14 cellular contexts compared by ENCODE assay signal in genomic region chr3:156583469-156583868, GRCh38.
"Had no signal": no experiment of that assay in that cellular context is flagged by ENCODE, and none has a peak within 500 bp of the region (broad histone marks: within the 10 kb centered on the region; RNA-seq: fewer than 3 reads in every experiment).

No MANE protein-coding gene starts in this region.

- H3K27me3 ChIP-seq: sigmoid colon, spleen had no signal

- FAIRE-seq: frontal cortex had no signal

- H3K4me1 Mint-ChIP-seq: nephron had no signal

- H3K36me3 ChIP-seq: sigmoid colon, spleen had no signal

- H3K4me3 Mint-ChIP-seq: activated naive CD8-positive, alpha-beta T cell treated with anti-CD3 and anti-CD28 coated beads, Interleukin-2, amount 10 ng/mL, durations not matched to agents 7 days and 5 days; activated T-helper 1 cell treated with anti-CD3 and anti-CD28 coated beads, Interleukin-12 subunit alpha, Interleukin-12 subunit beta, Interleukin-2, Interleukin-4 antibody, amounts not matched to agents 30 ng/mL and 10 ng/mL and 1 ng/mL, durations not matched to agents 14 hours and 24 hours and 36 hours; nephron had no signal

- H3K9me3 Mint-ChIP-seq: activated T-helper 1 cell treated with anti-CD3 and anti-CD28 coated beads, Interleukin-12 subunit alpha, Interleukin-12 subunit beta, Interleukin-2, Interleukin-4 antibody, amounts not matched to agents 30 ng/mL and 10 ng/mL and 1 ng/mL, durations not matched to agents 14 hours and 24 hours and 36 hours; nephron had no signal

- H3K9me3 ChIP-seq: sigmoid colon, spleen had no signal

- H3K27ac Mint-ChIP-seq: activated naive CD8-positive, alpha-beta T cell treated with anti-CD3 and anti-CD28 coated beads, Interleukin-2, amount 10 ng/mL, durations not matched to agents 7 days and 5 days; activated T-helper 1 cell treated with anti-CD3 and anti-CD28 coated beads, Interleukin-12 subunit alpha, Interleukin-12 subunit beta, Interleukin-2, Interleukin-4 antibody, amounts not matched to agents 30 ng/mL and 10 ng/mL and 1 ng/mL, durations not matched to agents 14 hours and 24 hours and 36 hours; nephron had no signal

- H3K27me3 Mint-ChIP-seq: activated naive CD8-positive, alpha-beta T cell treated with anti-CD3 and anti-CD28 coated beads, Interleukin-2, amount 10 ng/mL, durations not matched to agents 7 days and 5 days had no signal

- H3K27ac ChIP-seq: epithelial cell of prostate, sigmoid colon, spleen, VCaP had no signal

- DNase-seq: activated CD8-positive, alpha-beta memory T cell treated with anti-CD3 and anti-CD28 coated beads, Interleukin-2, amount 50 U/mL, for 48 hours; activated naive CD4-positive, alpha-beta T cell; activated naive CD8-positive, alpha-beta T cell treated with anti-CD3 and anti-CD28 coated beads, Interleukin-2, amount 10 ng/mL, durations not matched to agents 7 days and 5 days; anterior cingulate cortex; cortex of kidney; effector memory CD4-positive, alpha-beta T cell; head of caudate nucleus; sigmoid colon; spleen had no signal

- H3K4me1 ChIP-seq: sigmoid colon had no signal

- H3K4me3 ChIP-seq: sigmoid colon, spleen had no signal
